Comparison of ENCODE assay signal across 1 cellular context in genomic region chr12:114684098-114684869, GRCh38.
TF ChIP-seq lines count a peak whose summit lies in the region.

Gene TBX3, minus strand, starts transcription at chr12:114684175. Its CDS starts 975 bp downstream, at chr12:114683200.

TF ChIP-seq in HepG2, 621 proteins besides CTCF, POLR2A, EP300 and RAD21 (continued from another document and continues in another):
- TF ChIP-seq AKNA (CRISPR knock-in tag; IDR thresholded peaks at IDR 0.05; ENCODE audit: borderline replicate concordance) = no peak; the same call in 1 of the 2 replicates
- TF ChIP-seq ZNF331 (CRISPR knock-in tag; IDR thresholded peaks at IDR 0.05) = peak; percentile 63; the same call in 1 of the 2 replicates
- peak; percentile 79 for TF ChIP-seq ASH2L (IDR thresholded peaks at IDR 0.05; ENCODE audit: insufficient read length, low read depth, low read length)
- no peak for TF ChIP-seq CC2D1A (CRISPR knock-in tag; IDR thresholded peaks at IDR 0.05)
- peak; percentile 92 for TF ChIP-seq FOXP4 (CRISPR knock-in tag; IDR thresholded peaks at IDR 0.05)
- TF ChIP-seq ZNF740 (CRISPR knock-in tag; IDR thresholded peaks at IDR 0.05) = peak; percentile 17; the same call in 1 of the 2 replicates
- 0 out of 2 replicates have a peak, but pooled peaks have one; percentile 44 for TF ChIP-seq ZNF124 (CRISPR knock-in tag; IDR thresholded peaks at IDR 0.05)
- TF ChIP-seq KLF13 (CRISPR knock-in tag; IDR thresholded peaks at IDR 0.05) = no peak
- TF ChIP-seq NR2F1 (CRISPR knock-in tag; IDR thresholded peaks at IDR 0.05) = no peak
- TF ChIP-seq ZHX1 (CRISPR knock-in tag; IDR thresholded peaks at IDR 0.05; ENCODE audit: low read depth) = peak; percentile 70
- no peak for TF ChIP-seq ZFP37 (CRISPR knock-in tag; IDR thresholded peaks at IDR 0.05; ENCODE audit: borderline replicate concordance)
- no peak; the same call in 1 of the 2 replicates for TF ChIP-seq MIXL1 (CRISPR knock-in tag; IDR thresholded peaks at IDR 0.05)
- TF ChIP-seq NR3C1 (CRISPR knock-in tag; IDR thresholded peaks at IDR 0.05) = no peak
- TF ChIP-seq SNAI1 (CRISPR knock-in tag; IDR thresholded peaks at IDR 0.05; ENCODE audit: borderline replicate concordance) = peak; percentile 95; the same call in 1 of the 2 replicates
- no peak; the same call in 1 of the 2 replicates for TF ChIP-seq ZNF335 (CRISPR knock-in tag; IDR thresholded peaks at IDR 0.05)
- TF ChIP-seq REXO4 (CRISPR knock-in tag; IDR thresholded peaks at IDR 0.05; ENCODE audit: borderline replicate concordance) = peak; percentile 39; the same call in 1 of the 2 replicates
- TF ChIP-seq MED1 (CRISPR knock-in tag; IDR thresholded peaks at IDR 0.05) = peak; percentile 83
- no peak for TF ChIP-seq ZNF280D (CRISPR knock-in tag; IDR thresholded peaks at IDR 0.05)
- TF ChIP-seq MAZ (IDR thresholded peaks at IDR 0.05; ENCODE audit: borderline replicate concordance, low read depth, low read length) = peak; percentile 98
- TF ChIP-seq MAZ (CRISPR knock-in tag; IDR thresholded peaks at IDR 0.05; ENCODE audit: low read depth) = peak; percentile 96
- TF ChIP-seq PAXIP1 (CRISPR knock-in tag; conservative IDR thresholded peaks at IDR 0.05) = peak; percentile 68
- TF ChIP-seq MIER3 (CRISPR knock-in tag; IDR thresholded peaks at IDR 0.05; ENCODE audit: borderline replicate concordance) = peak; percentile 61
- TF ChIP-seq ZNF512B (CRISPR knock-in tag; IDR thresholded peaks at IDR 0.05; ENCODE audit: borderline replicate concordance) = peak; percentile 12; the same call in 1 of the 2 replicates
- no peak for TF ChIP-seq PHF5A (CRISPR knock-in tag; IDR thresholded peaks at IDR 0.05; ENCODE audit: low read depth, unreplicated experiment)
- TF ChIP-seq YY1 (IDR thresholded peaks at IDR 0.05; ENCODE audit: insufficient read depth, insufficient replicate concordance, low read depth, low read length) = peak; percentile 45
- TF ChIP-seq NCOA5 (CRISPR knock-in tag; IDR thresholded peaks at IDR 0.05) = no peak
- TF ChIP-seq SP4 (CRISPR knock-in tag; IDR thresholded peaks at IDR 0.05) = peak; percentile 71
- no peak; the same call in 1 of the 2 replicates for TF ChIP-seq ZNF614 (CRISPR knock-in tag; IDR thresholded peaks at IDR 0.05; ENCODE audit: borderline replicate concordance)
- TF ChIP-seq FIP1L1 (IDR thresholded peaks at IDR 0.05; ENCODE audit: borderline replicate concordance, insufficient read depth, low read depth, low read length) = no peak
- peak; percentile 63; the same call in 1 of the 2 replicates for TF ChIP-seq NR2C2 (CRISPR knock-in tag; IDR thresholded peaks at IDR 0.05; ENCODE audit: borderline replicate concordance)
- peak; percentile 87 for TF ChIP-seq POLR2G (IDR thresholded peaks at IDR 0.05; ENCODE audit: low read depth, low read length)
- no peak for TF ChIP-seq KDM6A (CRISPR knock-in tag; IDR thresholded peaks at IDR 0.05; ENCODE audit: low read depth)
- TF ChIP-seq NPAS2 (CRISPR knock-in tag; IDR thresholded peaks at IDR 0.05; ENCODE audit: borderline replicate concordance) = no peak
- TF ChIP-seq ZNF563 (CRISPR knock-in tag; IDR thresholded peaks at IDR 0.05) = no peak
- peak; percentile 57; the same call in 1 of the 2 replicates for TF ChIP-seq HDAC2 (CRISPR knock-in tag; IDR thresholded peaks at IDR 0.05)
- 0 out of 2 replicates have a peak, but pooled peaks have one; percentile 56 for TF ChIP-seq ZSCAN20 (CRISPR knock-in tag; IDR thresholded peaks at IDR 0.05; ENCODE audit: borderline replicate concordance)
- peak; percentile 84 for TF ChIP-seq REPIN1 (CRISPR knock-in tag; IDR thresholded peaks at IDR 0.05; ENCODE audit: borderline replicate concordance, low read depth)
- peak; percentile 93 for TF ChIP-seq TAF1 (CRISPR knock-in tag; IDR thresholded peaks at IDR 0.05)
